Comparison of ENCODE assay signal across 9 cellular contexts in genomic region chr22:40238425-40239344, GRCh38.
DNase-seq lines count a peak whose midpoint lies in the region; ATAC-seq and TF ChIP-seq lines count a peak whose summit lies in the region.
"Had no signal": no experiment of that assay in that cellular context is flagged by ENCODE, and none has a peak within 500 bp of the region (broad histone marks: within the 10 kb centered on the region; RNA-seq: fewer than 3 reads in every experiment).

No MANE protein-coding gene starts in this region.

- H4K91ac ChIP-seq in IMR-90 (ENCODE audit: insufficient read depth, low read depth, low read length), result no peak overlapping the region

- H3K9me3 ChIP-seq in AG04450 (ENCODE audit: control insufficient read depth, insufficient read depth, low read length) (no peaks in the 10 kb centered on the region), IMR-90 (ENCODE audit: control insufficient read depth, insufficient read depth, low read length) (no peaks in the 10 kb centered on the region)

- H3K23ac ChIP-seq in IMR-90 (ENCODE audit: low read depth, low read length) (peak overlapping the region; percentile 60; the same call in 1 of the 2 replicates), mesendoderm (ENCODE audit: low read length) (peak overlapping the region; percentile 85)

- no peak overlapping the region for H3K4me2 ChIP-seq in IMR-90 (ENCODE audit: low read depth, low read length)
- no peak overlapping the region for H3K4me2 ChIP-seq in mesendoderm (ENCODE audit: low read length)

- H3K27ac ChIP-seq in AG04450 (ENCODE audit: low read depth, low read length) (peak overlapping the region; percentile 58), IMR-90 (ENCODE audit: insufficient read depth, low read length) (no peak overlapping the region; the same call in 1 of the 2 replicates), mesendoderm (ENCODE audit: low read depth, low read length) (no peak overlapping the region)

- H3K79me2 ChIP-seq in mesendoderm (ENCODE audit: control insufficient read depth, insufficient read depth, low read length), result peaks cover 51% of the 10 kb centered on the region

- H3K79me1 ChIP-seq in IMR-90 (ENCODE audit: low read depth in 1 of 2, low read length in 2 of 2) (peaks cover 54 to 74% of the 10 kb centered on the region in 2 experiments), mesendoderm (ENCODE audit: low read length) (peaks cover 25% of the 10 kb centered on the region)

- WGBS in IMR-90 (ENCODE audit: extremely low coverage in 2 of 2, insufficient read length in 1 of 2), 2 experiments, result 54% methylated on average over 5 of the region's 16 CpGs; no CpG with 5 or more reads in 1 of the 2 experiments
- WGBS in mesendoderm (ENCODE audit: extremely low coverage, insufficient coverage, low lambda C conversion rate), result no CpG with 5 or more reads among the region's 16 CpGs

- H3K36me3 ChIP-seq in IMR-90 (ENCODE audit: control insufficient read depth, insufficient read depth, low read length), result peaks cover 4% of the 10 kb centered on the region
- no peaks in the 10 kb centered on the region for H3K36me3 ChIP-seq in mesendoderm (ENCODE audit: control insufficient read depth, insufficient read depth, low read length)

- H4K8ac ChIP-seq in IMR-90 (ENCODE audit: low read depth in 2 of 2, low read length in 2 of 2), result peak overlapping the region in 1 of 2 experiments; percentile 60; a peak in 2 of 4 replicates
- no peak overlapping the region for H4K8ac ChIP-seq in mesendoderm (ENCODE audit: low read depth, low read length)

- no TSS peak for BruUV-seq in IMR-90 (replicated peaks; lab: Mats Ljungman, UMichigan)

- peak overlapping the region; percentile 83; the same call in 1 of the 2 replicates for H3K14ac ChIP-seq in IMR-90 (replicated peaks; ENCODE audit: low read depth, low read length)

- intact Hi-C loops in IMR-90 (cut with micrococcal nuclease), result no loop called here

- CTCF ChIA-PET in AG04450 (lab: Charles Lee), result no interaction called here
- CTCF ChIA-PET in IMR-90 (lab: Yijun Ruan, JAX), result no interaction called here

- peak overlapping the region; percentile 66; the same call in 1 of the 2 replicates for H2AK5ac ChIP-seq in IMR-90 (ENCODE audit: low read depth, low read length)
- no peak overlapping the region for H2AK5ac ChIP-seq in mesendoderm (ENCODE audit: low read length)

- ATAC-seq in IMR-90 (ENCODE audit: low read depth) (peak; percentile 92), HG02938 (IDR thresholded peaks at IDR 0.05; ENCODE audit: unreplicated experiment) (no peak)

- H2AK9ac ChIP-seq in IMR-90 (replicated peaks; ENCODE audit: low read depth, low read length, poor library complexity), result peak overlapping the region; percentile 49

- POLR2A ChIA-PET in AG04450 (lab: Yijun Ruan, JAX), result no interaction called here
- POLR2A ChIA-PET in IMR-90 (lab: Charles Lee; ENCODE audit: unreplicated experiment), result no interaction called here

- DNase-seq in AG04450 (ENCODE audit: low read depth, low spot score), result peak; percentile 11
- peak; percentile 74 for DNase-seq in IMR-90
- DNase-seq in central memory CD4-positive, alpha-beta T cell, result peak; percentile 19
- no peak for DNase-seq in mesendoderm
- no peak for DNase-seq in NCI-H2196 treated with DMSO at 0.1 percent for 48 hours (lab: John Stamatoyannopoulos, UW; ENCODE audit: unreplicated experiment)
- DNase-seq in NAMALWA (ENCODE audit: low spot score), result no peak
- DNase-seq in epidermal melanocyte (ENCODE audit: insufficient read length, low spot score), result no peak
- DNase-seq: NCI-H1694 treated with DMSO at 0.1 percent for 48 hours had no signal

- peak overlapping the region; percentile 32; the same call in 1 of the 2 replicates for H2BK120ac ChIP-seq in IMR-90 (ENCODE audit: low read depth, low read length)
- H2BK120ac ChIP-seq in mesendoderm (ENCODE audit: low read depth, low read length), result no peak overlapping the region

- H3K4me3 ChIP-seq in AG04450 (ENCODE audit: low read depth, low read length) (no peak overlapping the region), IMR-90 (ENCODE audit: insufficient read depth, low read depth, low read length) (no peak overlapping the region), mesendoderm (ENCODE audit: low read length) (no peak overlapping the region)

- H4K20me1 ChIP-seq in IMR-90 (ENCODE audit: insufficient read depth, low read length), result peaks cover 44% of the 10 kb centered on the region

- H2BK5ac ChIP-seq in IMR-90 (ENCODE audit: low read depth, low read length, poor library complexity, severe bottlenecking), result peak overlapping the region; percentile 9
- H2BK5ac ChIP-seq in mesendoderm (ENCODE audit: low read length), result no peak overlapping the region

- peak overlapping the region; percentile 2 for H2AFZ ChIP-seq in IMR-90 (replicated peaks; ENCODE audit: low read length, poor library complexity)

- no peak overlapping the region for H3K56ac ChIP-seq in IMR-90 (ENCODE audit: extremely low read depth, insufficient read depth, low read length)
- no peak overlapping the region for H3K56ac ChIP-seq in mesendoderm (ENCODE audit: low read length)

- H3K4me1 ChIP-seq in IMR-90 (ENCODE audit: control insufficient read depth, insufficient read depth, low read length) (peaks cover 14% of the 10 kb centered on the region), mesendoderm (ENCODE audit: control insufficient read depth, low read depth, low read length) (no peaks in the 10 kb centered on the region)

- in situ Hi-C loops in IMR-90 (cut with MboI; ENCODE audit: low sequenced_read_pairs), result no loop called here

- H3K9ac ChIP-seq in IMR-90 (ENCODE audit: low read depth, low read length) (no peak overlapping the region), mesendoderm (ENCODE audit: low read length) (no peak overlapping the region)

- H3K18ac ChIP-seq in IMR-90 (ENCODE audit: low read depth, low read length) (no peak overlapping the region; the same call in 1 of the 2 replicates), mesendoderm (ENCODE audit: low read length) (no peak overlapping the region)

- peak overlapping the region; percentile 67; the same call in 1 of the 2 replicates for H2BK20ac ChIP-seq in IMR-90 (ENCODE audit: low read depth, low read length)

- TF ChIP-seq POLR2A in IMR-90 (IDR thresholded peaks at IDR 0.05; ENCODE audit: low read depth, low read length), result no peak

- no peak for TF ChIP-seq CTCF in AG04450 (IDR thresholded peaks at IDR 0.05; ENCODE audit: low read depth, low read length)
- TF ChIP-seq CTCF in IMR-90 (conservative IDR thresholded peaks at IDR 0.05; ENCODE audit: low read depth, low read length), result no peak

- H4K5ac ChIP-seq in IMR-90 (ENCODE audit: low read depth, low read length), result 0 out of 2 replicates have a peak overlapping the region, but pooled peaks have one; percentile 33
- no peak overlapping the region for H4K5ac ChIP-seq in mesendoderm (ENCODE audit: low read length)

- H2BK15ac ChIP-seq in IMR-90 (ENCODE audit: low read depth, low read length) (peak overlapping the region; percentile 58; the same call in 1 of the 3 replicates), mesendoderm (replicated peaks; ENCODE audit: low read depth) (no peak overlapping the region)

- H3K9me1 ChIP-seq in IMR-90 (ENCODE audit: insufficient read depth, low read length), result peaks cover 36% of the 10 kb centered on the region

- TF ChIP-seq RAD21 in IMR-90 (IDR thresholded peaks at IDR 0.05; ENCODE audit: low read length), result no peak

- H3K4ac ChIP-seq in IMR-90 (ENCODE audit: low read depth, low read length) (peak overlapping the region; percentile 73), mesendoderm (ENCODE audit: low read depth, low read length) (no peak overlapping the region)

- H3K27me3 ChIP-seq in AG04450 (ENCODE audit: control insufficient read depth, insufficient read depth, low read length) (no peaks in the 10 kb centered on the region), IMR-90 (ENCODE audit: control insufficient read depth, insufficient read depth, low read length) (no peaks in the 10 kb centered on the region), mesendoderm (ENCODE audit: insufficient read depth, low read length, poor library complexity) (no peaks in the 10 kb centered on the region)

- dilution Hi-C loops in IMR-90 (cut with HindIII; ENCODE audit: low sequenced_read_pairs, unreplicated experiment), result no loop called here

TF ChIP-seq in IMR-90, 13 proteins besides CTCF, POLR2A, EP300 and RAD21:
- TF ChIP-seq CEBPB (IDR thresholded peaks at IDR 0.05; ENCODE audit: low read depth, low read length), result peak; percentile 89
- no peak for TF ChIP-seq NFE2L2 (IDR thresholded peaks at IDR 0.05; ENCODE audit: low read depth, low read length)
- no peak for TF ChIP-seq MXI1 (IDR thresholded peaks at IDR 0.05; ENCODE audit: borderline replicate concordance, low read depth, low read length)

Comparison
In these comparisons a context has a peak if more than half of its experiments do, and no peak if none do; other contexts are left out.
1. DNase-seq: peak in AG04450 (single experiment), IMR-90 (single experiment) and central memory CD4-positive, alpha-beta T cell (single experiment); none in mesendoderm (single experiment), NCI-H2196 treated with DMSO at 0.1 percent for 48 hours (single experiment), NAMALWA (single experiment) and epidermal melanocyte (single experiment).